In genomic region chr1:218481116-218481775, GRCh38 we compare ENCODE assay signal across 1 cellular context.
TF ChIP-seq lines count a peak whose summit lies in the region.

No MANE protein-coding gene starts in this region.

TF ChIP-seq in IMR-90, 13 proteins besides CTCF, POLR2A, EP300 and RAD21 (continued from another document):
- TF ChIP-seq USF2 (IDR thresholded peaks at IDR 0.05; ENCODE audit: low read depth, low read length) (no peak), FOS (IDR thresholded peaks at IDR 0.05; ENCODE audit: low read depth, low read length) (no peak)
